Comparison of ENCODE assay signal across 8 cellular contexts in the genomic region with DNA sequence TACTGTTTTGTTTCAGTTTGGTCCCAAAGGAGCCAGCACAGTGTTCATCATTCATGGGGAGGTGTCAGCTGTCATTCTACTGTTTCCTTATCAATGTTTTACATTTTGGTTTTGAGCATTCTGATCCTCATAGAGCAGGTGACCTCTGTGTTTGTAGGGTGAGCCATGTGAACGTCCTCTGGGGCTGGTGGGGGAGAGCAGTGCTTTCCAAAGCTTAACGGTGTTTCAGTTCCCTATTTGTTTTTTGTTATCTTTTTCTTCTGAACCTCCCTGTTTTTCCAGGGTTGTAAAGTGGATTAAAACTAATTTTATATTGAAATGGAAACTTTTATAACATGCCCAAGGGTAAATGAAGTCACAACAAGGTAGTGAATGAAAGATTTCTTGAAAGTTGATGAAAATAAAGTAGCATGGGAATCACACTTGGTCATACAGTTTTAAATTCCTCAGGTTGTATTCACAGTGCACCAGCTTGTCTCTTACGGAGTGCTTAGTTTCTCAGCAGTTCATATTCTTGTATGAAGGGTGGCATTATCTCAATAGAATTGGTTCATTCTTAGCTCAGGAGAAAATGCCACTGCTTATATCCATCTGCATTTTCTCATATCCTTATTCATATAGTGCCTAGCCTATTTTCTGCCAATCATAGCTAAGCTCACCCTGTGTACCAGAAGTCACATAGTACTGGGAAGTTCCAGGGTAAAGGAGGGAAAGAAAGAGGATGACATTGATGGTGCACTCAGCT. TPM values are rescaled to one million over a fixed set of nuclear protein-coding genes. Genes with fewer than 3 reads are reported as not detected.
A peak's percentile ranks its signal among the peaks of the same experiment; 100 is the strongest.
DNase-seq lines count a peak whose midpoint lies in the region; ATAC-seq and TF ChIP-seq lines count a peak whose summit lies in the region.

No MANE protein-coding gene starts in this region.

- no peaks in the 10 kb centered on the region for H3K79me2 ChIP-seq in Karpas-422 (ENCODE audit: low read length)

- no peak overlapping the region for H3K9ac ChIP-seq in Karpas-422 (ENCODE audit: low read length)

- no peak overlapping the region for H3K4me2 ChIP-seq in Karpas-422 (ENCODE audit: low read depth, low read length, poor library complexity, severe bottlenecking)

- H4K20me1 ChIP-seq in Karpas-422 (ENCODE audit: insufficient read depth, low read depth, low read length), result no peaks in the 10 kb centered on the region

- TF ChIP-seq CTCF in right atrium auricular region (IDR thresholded peaks at IDR 0.05), result no peak

- ATAC-seq in GM21529 (IDR thresholded peaks at IDR 0.05; ENCODE audit: unreplicated experiment), result peak; percentile 71

- H3K4me1 ChIP-seq in Karpas-422 (ENCODE audit: low read length), result peaks cover 6% of the 10 kb centered on the region
- peaks cover 0 to 72% of the 10 kb centered on the region in 2 donors for H3K4me1 ChIP-seq in right atrium auricular region

- H2AFZ ChIP-seq in Karpas-422 (ENCODE audit: low read length), result no peak overlapping the region

- H3K27me3 ChIP-seq in Karpas-422 (ENCODE audit: low read length) (no peaks in the 10 kb centered on the region), right atrium auricular region (no peaks in the 10 kb centered on the region)

- H3K4me3 ChIP-seq in Karpas-422 (ENCODE audit: low read length) (no peak overlapping the region), right atrium auricular region (no peak overlapping the region)

- H3K36me3 ChIP-seq in Karpas-422 (ENCODE audit: insufficient read depth, low read length), result no peaks in the 10 kb centered on the region
- H3K36me3 ChIP-seq in right atrium auricular region, result no peaks in the 10 kb centered on the region

- H3K27ac ChIP-seq in Karpas-422 (ENCODE audit: low read length) (no peak overlapping the region), right atrium auricular region (peak overlapping the region; percentile 18 to 23)

- H3K9me3 ChIP-seq in Karpas-422 (ENCODE audit: low read length), result no peaks in the 10 kb centered on the region
- no peaks in the 10 kb centered on the region for H3K9me3 ChIP-seq in right atrium auricular region

- DNase-seq in COLO829 (ENCODE audit: low spot score) (peak; percentile 45), Karpas-422 (peak; percentile 24), right atrium auricular region (ENCODE audit: low spot score) (no peak), kidney tubule cell (ENCODE audit: low spot score) (no peak), SHP77 treated with DMSO at 0.1 percent for 48 hours (lab: John Stamatoyannopoulos, UW) (no peak), NCI-H446 treated with DMSO at 0.1 percent for 48 hours (lab: John Stamatoyannopoulos, UW) (no peak)
- no peak for DNase-seq in stimulated activated CD4-positive, alpha-beta T cell treated with anti-CD3 and anti-CD28 coated beads, Interleukin-1b, Interleukin-23, amount 100 ng/mL, for 48 hours

- H3K9me2 ChIP-seq in Karpas-422 (replicated peaks; ENCODE audit: insufficient read depth, low read length), result no peaks in the 10 kb centered on the region

RNA-seq across cellular contexts. Expression of gene MAP4K4, which starts 54.5 kb away (rescaled TPM):
- 2.7 and 4.5 TPM in 2 replicates for total RNA-seq in Karpas-422 (2014; rRNA removed; shearing (Covaris generic); ENCODE audit: low replicate concordance)
- total RNA-seq in right atrium auricular region, result 10 to 100 TPM; 47.5 to 50.4 TPM

Comparison
In these comparisons a context has a peak if more than half of its experiments do, and no peak if none do; other contexts are left out.
1. DNase-seq: peak in COLO829 (single experiment) and Karpas-422 (single experiment); none in right atrium auricular region (single experiment), kidney tubule cell (single experiment), SHP77 treated with DMSO at 0.1 percent for 48 hours (single experiment), NCI-H446 treated with DMSO at 0.1 percent for 48 hours (single experiment) and stimulated activated CD4-positive, alpha-beta T cell treated with anti-CD3 and anti-CD28 coated beads, Interleukin-1b, Interleukin-23, amount 100 ng/mL, for 48 hours (single experiment).